In genomic region chr19:47704656-47705055, GRCh38 we compare ENCODE assay signal across 18 cellular contexts.
"Had no signal": no experiment of that assay in that cellular context is flagged by ENCODE, and none has a peak within 500 bp of the region (broad histone marks: within the 10 kb centered on the region; RNA-seq: fewer than 3 reads in every experiment).

No MANE protein-coding gene starts in this region.

- H3K4me3 ChIP-seq: heart right ventricle, testis, tibial nerve had no signal

- H3K27ac ChIP-seq: heart right ventricle, testis, tibial nerve had no signal

- H3K27me3 ChIP-seq: testis, tibial nerve had no signal

- FAIRE-seq: colon, frontal cortex, islet of Langerhans had no signal

- ATAC-seq: heart right ventricle; right cardiac atrium; stimulated activated effector memory CD8-positive, alpha-beta T cell treated with anti-CD3 and anti-CD28 coated beads, Interleukin-12 subunit alpha, Interleukin-12 subunit beta, amount 100 ng/mL, for 72 hours; stimulated activated naive CD8-positive, alpha-beta T cell treated with anti-CD3 and anti-CD28 coated beads, Interleukin-15, Interleukin-2, amounts not matched to agents 100 U/mL and 50 U/mL, for 24 hours had no signal

- H3K9me3 ChIP-seq: heart right ventricle, testis, tibial nerve had no signal

- DNase-seq: cerebellar nuclear complex; erythroblast; heart right ventricle; hypothalamus; kidney glomerular epithelial cell; mesendoderm; naive B cell; posterior cingulate gyrus; right cardiac atrium; stimulated activated CD4-positive, alpha-beta T cell treated with anti-CD3 and anti-CD28 coated beads, Interleukin-4, amount 100 ng/mL, for 1 hour; stimulated activated CD8-positive, alpha-beta memory T cell treated with anti-CD3 and anti-CD28 coated beads, Interleukin-4, amount 100 ng/mL, for 48 hours; stimulated activated naive CD8-positive, alpha-beta T cell treated with anti-CD3 and anti-CD28 coated beads, Interleukin-15, Interleukin-2, amounts not matched to agents 100 U/mL and 50 U/mL, for 24 hours; testis had no signal

- H3K4me1 ChIP-seq: heart right ventricle, testis had no signal
